In the genomic region with DNA sequence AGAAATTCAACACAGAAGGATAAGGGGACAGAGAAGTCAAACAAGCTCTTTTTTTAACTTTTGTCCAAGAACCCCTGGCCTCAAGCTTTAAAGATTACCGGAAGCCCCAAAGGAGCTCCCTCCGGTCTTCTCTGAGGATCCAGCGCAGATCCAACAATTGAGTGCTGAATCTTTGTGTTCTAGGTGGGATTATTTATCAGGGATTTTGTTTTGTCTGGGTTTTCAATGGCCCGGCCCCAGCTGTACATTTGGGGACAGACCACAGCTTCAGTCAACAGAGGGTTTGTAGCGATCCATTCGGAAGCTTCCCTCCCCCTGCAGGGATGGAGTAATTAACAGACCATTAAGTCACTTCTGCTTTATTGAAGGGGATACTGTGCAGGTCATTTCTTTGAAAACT, we compare ENCODE assay signal across 23 cellular contexts. TPM values are rescaled to one million over a fixed set of nuclear protein-coding genes. Genes with fewer than 3 reads are reported as not detected.
"Had no signal": no experiment of that assay in that cellular context is flagged by ENCODE, and none has a peak within 500 bp of the region (broad histone marks: within the 10 kb centered on the region; RNA-seq: fewer than 3 reads in every experiment).

No MANE protein-coding gene starts in this region.

- H3K36me3 Mint-ChIP-seq: activated naive CD4-positive, alpha-beta T cell treated with anti-CD3 and anti-CD28 coated beads, Interleukin-2, amount 50 U/mL, for 24 hours; type B pancreatic cell had no signal

- H3K4me3 ChIP-seq: adrenal gland, cardiac muscle cell, hepatocyte, prostate gland, sigmoid colon had no signal

- H3K4me3 Mint-ChIP-seq: activated CD8-positive, alpha-beta T cell treated with anti-CD3 and anti-CD28 coated beads, Interleukin-2, amount 10 ng/mL, durations not matched to agents 7 days and 5 days; activated naive CD4-positive, alpha-beta T cell treated with anti-CD3 and anti-CD28 coated beads, Interleukin-2, amount 50 U/mL, for 24 hours; natural killer cell treated with Interleukin-12 subunit alpha and Interleukin-12 subunit beta and Interleukin-15 and Interleukin-18, amount 100 ng/mL, for 72 hours; stimulated activated naive CD8-positive, alpha-beta T cell treated with anti-CD3 and anti-CD28 coated beads, Interleukin-15, amount 100 ng/mL, for 72 hours; T-helper 17 cell; type B pancreatic cell had no signal

- H3K27ac Mint-ChIP-seq: activated CD8-positive, alpha-beta T cell treated with anti-CD3 and anti-CD28 coated beads, Interleukin-2, amount 10 ng/mL, durations not matched to agents 7 days and 5 days; activated naive CD4-positive, alpha-beta T cell treated with anti-CD3 and anti-CD28 coated beads, Interleukin-2, amount 50 U/mL, for 24 hours; natural killer cell treated with Interleukin-12 subunit alpha and Interleukin-12 subunit beta and Interleukin-15 and Interleukin-18, amount 100 ng/mL, for 72 hours; stimulated activated naive CD8-positive, alpha-beta T cell treated with anti-CD3 and anti-CD28 coated beads, Interleukin-15, amount 100 ng/mL, for 72 hours; type B pancreatic cell had no signal

- ATAC-seq: activated CD8-positive, alpha-beta T cell treated with anti-CD3 and anti-CD28 coated beads, Interleukin-2, amount 10 ng/mL, durations not matched to agents 7 days and 5 days; natural killer cell treated with Interleukin-12 subunit alpha and Interleukin-12 subunit beta and Interleukin-15 and Interleukin-18, amount 100 ng/mL, for 72 hours; stimulated activated naive CD8-positive, alpha-beta T cell treated with anti-CD3 and anti-CD28 coated beads, Interleukin-15, amount 100 ng/mL, for 72 hours; T-helper 17 cell had no signal

- H3K36me3 ChIP-seq: adrenal gland, cardiac muscle cell, prostate gland, sigmoid colon had no signal

- DNase-seq: activated CD4-positive, alpha-beta T cell treated with anti-CD3 and anti-CD28 coated beads for 48 hours; activated CD8-positive, alpha-beta memory T cell treated with anti-CD3 and anti-CD28 coated beads, Interleukin-2, amount 50 U/mL, for 4 hours; activated CD8-positive, alpha-beta T cell treated with anti-CD3 and anti-CD28 coated beads, Interleukin-2, amount 10 ng/mL, durations not matched to agents 7 days and 5 days; activated effector memory CD4-positive, alpha-beta T cell treated with anti-CD3 and anti-CD28 coated beads, Interleukin-2, amount 50 U/mL, for 16 hours; activated T-cell treated with anti-CD3 and anti-CD28 coated beads, Interleukin-2, amount 50 U/mL, for 48 hours; adrenal gland; erythroblast; kidney glomerular epithelial cell; occipital lobe; sigmoid colon; stimulated activated CD4-positive, alpha-beta T cell treated with anti-CD3 and anti-CD28 coated beads, Interleukin-1b, Interleukin-23, amount 100 ng/mL, for 48 hours; stimulated activated naive CD8-positive, alpha-beta T cell treated with anti-CD3 and anti-CD28 coated beads, Interleukin-15, amount 100 ng/mL, for 72 hours; T-helper 17 cell had no signal

- H3K27ac ChIP-seq: adrenal gland, cardiac muscle cell, hepatocyte, prostate gland, sigmoid colon had no signal

- H3K9me3 ChIP-seq: adrenal gland, prostate gland had no signal

- H3K4me1 ChIP-seq: adrenal gland, prostate gland had no signal

- H3K9me3 Mint-ChIP-seq: activated naive CD4-positive, alpha-beta T cell treated with anti-CD3 and anti-CD28 coated beads, Interleukin-2, amount 50 U/mL, for 24 hours; natural killer cell treated with Interleukin-12 subunit alpha and Interleukin-12 subunit beta and Interleukin-15 and Interleukin-18, amount 100 ng/mL, for 72 hours; stimulated activated naive CD8-positive, alpha-beta T cell treated with anti-CD3 and anti-CD28 coated beads, Interleukin-15, amount 100 ng/mL, for 72 hours; type B pancreatic cell had no signal

RNA-seq across cellular contexts. Expression of a gene that starts 7.8 kb away (rescaled TPM):
- total RNA-seq: adrenal gland, cardiac muscle cell, dermis microvascular lymphatic vessel endothelial cell, hepatocyte, liver, mesenteric fat pad, occipital lobe, prostate gland, sigmoid colon, temporal lobe had no signal
- polyA plus RNA-seq: adrenal gland, cardiac muscle cell, hepatocyte, liver, sigmoid colon had no signal
